8 cellular contexts compared by ENCODE assay signal in genomic region chr5:33423018-33423630, GRCh38. TPM values are rescaled to one million over a fixed set of nuclear protein-coding genes. Genes with fewer than 3 reads are reported as not detected.
DNase-seq lines count a peak whose midpoint lies in the region; ATAC-seq and TF ChIP-seq lines count a peak whose summit lies in the region.

No MANE protein-coding gene starts in this region.

- TF ChIP-seq CTCF in cardiac muscle cell (IDR thresholded peaks at IDR 0.05; ENCODE audit: low read depth, low read length) (peak; percentile 33), OCI-LY7 (conservative IDR thresholded peaks at IDR 0.05; ENCODE audit: low read length) (peak; percentile 87), thoracic aorta (IDR thresholded peaks at IDR 0.05) (peak; percentile 47)

- no peaks in the 10 kb centered on the region for H4K20me1 ChIP-seq in OCI-LY7 (ENCODE audit: insufficient read depth, low read length)

- CTCF ChIA-PET in OCI-LY7 (lab: Charles Lee; ENCODE audit: unreplicated experiment), result no interaction called here

- H2AFZ ChIP-seq in OCI-LY7 (ENCODE audit: low read length), result no peak overlapping the region

- no TSS peak for BruUV-seq in OCI-LY7 (replicated peaks; lab: Mats Ljungman, UMichigan)

- H3K36me3 ChIP-seq in cardiac muscle cell (no peaks in the 10 kb centered on the region), OCI-LY7 (ENCODE audit: insufficient read depth, low read length) (no peaks in the 10 kb centered on the region), thoracic aorta (no peaks in the 10 kb centered on the region)

- no peak overlapping the region for H3K4me3 ChIP-seq in cardiac muscle cell
- H3K4me3 ChIP-seq in OCI-LY7 (ENCODE audit: low read depth, low read length, poor library complexity, severe bottlenecking), result no peak overlapping the region
- no peak overlapping the region for H3K4me3 ChIP-seq in thoracic aorta

- no peak overlapping the region for H3K27ac ChIP-seq in cardiac muscle cell
- H3K27ac ChIP-seq in OCI-LY7 (ENCODE audit: low read depth, low read length, poor library complexity, severe bottlenecking), result no peak overlapping the region
- no peak overlapping the region for H3K27ac ChIP-seq in thoracic aorta
- no peak overlapping the region for H3K27ac ChIP-seq in caudate nucleus (ENCODE audit: low read depth, low read length)

- H3K4me1 ChIP-seq in cardiac muscle cell (ENCODE audit: low read depth) (peaks cover 6% of the 10 kb centered on the region), OCI-LY7 (ENCODE audit: insufficient read depth, low read length, poor library complexity, severe bottlenecking) (peaks cover 8% of the 10 kb centered on the region), thoracic aorta (ENCODE audit: control insufficient read depth in 1 of 2, low read depth in 2 of 2) (no peaks in the 10 kb centered on the region)

- no peaks in the 10 kb centered on the region for H3K79me2 ChIP-seq in OCI-LY7 (ENCODE audit: insufficient read depth, low read depth, low read length)

- H3K27me3 ChIP-seq in cardiac muscle cell, result no peaks in the 10 kb centered on the region
- no peaks in the 10 kb centered on the region for H3K27me3 ChIP-seq in thoracic aorta (replicated peaks; ENCODE audit: insufficient read depth)

- H3K9me2 ChIP-seq in OCI-LY7 (ENCODE audit: insufficient read depth, low read length), result no peaks in the 10 kb centered on the region

- H3K9me3 ChIP-seq in cardiac muscle cell (ENCODE audit: low read depth) (no peaks in the 10 kb centered on the region), OCI-LY7 (ENCODE audit: low read length) (no peaks in the 10 kb centered on the region), thoracic aorta (no peaks in the 10 kb centered on the region)

- POLR2A ChIA-PET in OCI-LY7 (lab: Charles Lee), result interaction anchor here (0.6 kb wide), 1 partner anchor 1939 kb away, joined by 5 read pairs; no protein-coding TSS in a partner anchor

- intact Hi-C loops in cardiac septum (cut with DNase I), result loop anchor here (5.0 to 10.0 kb wide), 3 partner anchors 238 to 928 kb away; no protein-coding TSS in a partner anchor
- intact Hi-C loops in OCI-LY7 (cut with micrococcal nuclease; ENCODE audit: unreplicated experiment), result loop anchor here (10.0 kb wide), 1 partner anchor 718 kb away; no protein-coding TSS in a partner anchor

- ATAC-seq in thoracic aorta (ENCODE audit: insufficient number of reproducible peaks, low FRiP score, low read depth), result no peak
- no peak for ATAC-seq in HG02973 (IDR thresholded peaks at IDR 0.05; ENCODE audit: unreplicated experiment)

- DNase-seq in cardiac muscle cell (ENCODE audit: low read depth in 1 of 2, low spot score in 1 of 2) (peak; percentile 14 to 66), cardiac septum (ENCODE audit: low spot score) (no peak), OCI-LY7 (ENCODE audit: low spot score) (peak; percentile 39), fibroblast of gingiva (ENCODE audit: low read depth) (peak; percentile 45), thoracic aorta (ENCODE audit: low spot score) (no peak), islet precursor cell (no peak), caudate nucleus (lab: John Stamatoyannopoulos, UW) (no peak)

- no peak overlapping the region for H3K4me2 ChIP-seq in OCI-LY7 (ENCODE audit: low read length)

RNA-seq across cellular contexts. Expression of gene TARS1, which starts 17.6 kb away (rescaled TPM):
- total RNA-seq in cardiac muscle cell (75.2 and 80.8 TPM in 2 replicates), cardiac septum (58.7 TPM), OCI-LY7 (2022) (96.9 and 105 TPM in 2 replicates), thoracic aorta (10 to 100 TPM; 41.2 to 74.1 TPM)
- 73.5 and 80.5 TPM in 2 replicates for polyA plus RNA-seq in cardiac muscle cell
- 101 and 118 TPM in 2 replicates for total RNA-seq in OCI-LY7 (2014; rRNA removed; shearing (Covaris generic))

Comparison
In these comparisons a context has a peak if more than half of its experiments do, and no peak if none do; other contexts are left out.
1. DNase-seq: peak in cardiac muscle cell (2 of 2), OCI-LY7 (single experiment) and fibroblast of gingiva (single experiment); none in cardiac septum (single experiment), thoracic aorta (single experiment), islet precursor cell (single experiment) and caudate nucleus (0 of 61).
2. CTCF ChIP-seq: peak in every context shown above with its lines; median percentile 87 in OCI-LY7; 47 in thoracic aorta; 33 in cardiac muscle cell.